In the genomic region with DNA sequence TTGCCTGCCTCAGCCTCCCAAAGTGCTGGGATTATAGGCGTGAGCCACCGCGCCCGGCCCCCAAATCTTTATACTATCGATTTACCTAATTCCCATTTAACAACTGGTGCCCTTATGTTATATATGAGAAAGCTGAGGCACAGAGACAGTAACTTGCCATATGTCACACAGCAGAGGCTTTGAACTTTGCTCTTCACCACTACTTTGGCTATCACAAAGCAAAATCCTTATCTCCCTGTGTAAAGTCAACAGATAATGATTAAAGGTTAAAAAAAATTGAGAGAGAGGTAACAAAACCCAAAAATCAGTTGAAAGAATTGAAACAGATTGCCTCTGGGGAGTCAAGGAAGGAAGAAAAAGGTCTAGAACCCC, we compare ENCODE assay signal across 1 cellular context.
TF ChIP-seq lines count a peak whose summit lies in the region.

No MANE protein-coding gene starts in this region.

TF ChIP-seq in HEK293, 187 proteins besides CTCF, POLR2A, EP300 and RAD21 (continued from another document):
- no peak for TF ChIP-seq ZBTB11 (tag by site-specific recombination; conservative IDR thresholded peaks at IDR 0.05; ENCODE audit: low read depth)
- no peak for TF ChIP-seq ZNF132 (tag by site-specific recombination; IDR thresholded peaks at IDR 0.05; ENCODE audit: borderline replicate concordance)
TF ChIP-seq in HEK293: peak in this region for 1.
